16 cellular contexts compared by ENCODE assay signal in the genomic region with DNA sequence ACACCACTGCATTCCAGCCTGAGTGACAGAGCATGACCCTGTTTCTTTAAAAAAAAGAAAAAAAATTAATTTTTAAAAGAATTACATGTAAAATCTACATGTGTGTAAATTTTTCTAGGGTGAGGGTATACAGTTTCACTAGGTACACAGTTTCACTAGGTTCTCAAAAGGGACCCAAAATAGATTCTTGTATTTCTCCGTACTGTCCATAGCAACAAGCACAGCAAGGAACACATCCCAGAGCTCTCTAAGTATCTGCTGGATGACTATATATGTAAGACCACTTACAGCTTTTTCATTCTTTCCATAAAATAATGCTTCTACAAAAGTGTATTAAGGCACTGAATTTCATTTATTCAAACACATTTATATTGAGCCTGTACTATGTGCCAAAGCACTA.
"Had no signal": no experiment of that assay in that cellular context is flagged by ENCODE, and none has a peak within 500 bp of the region (broad histone marks: within the 10 kb centered on the region; RNA-seq: fewer than 3 reads in every experiment).

No MANE protein-coding gene starts in this region.

- H3K27me3 Mint-ChIP-seq: naive thymus-derived CD8-positive, alpha-beta T cell had no signal

- ATAC-seq: left colon; mucosa of descending colon; naive thymus-derived CD8-positive, alpha-beta T cell had no signal

- DNase-seq: effector CD4-positive, alpha-beta T cell; endodermal cell; foreskin melanocyte; head of caudate nucleus; kidney; left colon; mucosa of descending colon; naive thymus-derived CD8-positive, alpha-beta T cell; posterior cingulate gyrus; sigmoid colon; stimulated activated CD4-positive, alpha-beta T cell treated with anti-CD3 and anti-CD28 coated beads, Interleukin-2, amount 100 ng/mL, for 24 hours; stimulated activated CD4-positive, alpha-beta T cell treated with anti-CD3 and anti-CD28 coated beads, Interleukin-4, amount 100 ng/mL, for 4 hours; stimulated activated naive CD4-positive, alpha-beta T cell; stomach; substantia nigra; transverse colon had no signal

- H3K9me3 Mint-ChIP-seq: endodermal cell; naive thymus-derived CD8-positive, alpha-beta T cell had no signal

- H3K4me1 Mint-ChIP-seq: endodermal cell had no signal

- H3K27ac Mint-ChIP-seq: endodermal cell had no signal

- H3K4me3 Mint-ChIP-seq: endodermal cell; naive thymus-derived CD8-positive, alpha-beta T cell had no signal
